27 cellular contexts compared by ENCODE assay signal in genomic region chr14:74846168-74846567, GRCh38. TPM values are rescaled to one million over a fixed set of nuclear protein-coding genes. Genes with fewer than 3 reads are reported as not detected.
DNase-seq lines count a peak whose midpoint lies in the region; ATAC-seq and TF ChIP-seq lines count a peak whose summit lies in the region.
"Had no signal": no experiment of that assay in that cellular context is flagged by ENCODE, and none has a peak within 500 bp of the region (broad histone marks: within the 10 kb centered on the region; RNA-seq: fewer than 3 reads in every experiment).

No MANE protein-coding gene starts in this region.

- no peak overlapping the region for H3K4me3 ChIP-seq in right atrium auricular region
- no peak overlapping the region for H3K4me3 ChIP-seq in astrocyte of the cerebellum (ENCODE audit: low read depth, low read length)
- no peak overlapping the region for H3K4me3 ChIP-seq in spleen
- H3K4me3 ChIP-seq: A549, uterus had no signal

- ATAC-seq in Right ventricle myocardium superior (ENCODE audit: poor library complexity) (peak; percentile 19), left cardiac atrium (peak; percentile 13 to 58)
- ATAC-seq: A549, left colon, T-cell had no signal

- 74 to 86% (median 79%) methylated on average over 3 of the region's 3 CpGs for WGBS in spleen, 5 donors

- H3K27me3 ChIP-seq in right atrium auricular region (no peaks in the 10 kb centered on the region), spleen (replicated peaks in 1 of 7) (no peaks in the 10 kb centered on the region)
- H3K27me3 ChIP-seq: uterus had no signal

- no peak for TF ChIP-seq POLR2A in spleen (IDR thresholded peaks at IDR 0.05)

- in situ Hi-C loops in astrocyte of the cerebellum (cut with HindIII; ENCODE audit: low sequenced_read_pairs), result no loop called here

- H3K27ac ChIP-seq in right atrium auricular region, result no peak overlapping the region
- H3K27ac ChIP-seq in spleen, result no peak overlapping the region
- H3K27ac ChIP-seq: A549 had no signal

- TF ChIP-seq CTCF in right atrium auricular region (IDR thresholded peaks at IDR 0.05), result no peak
- no peak for TF ChIP-seq CTCF in astrocyte of the cerebellum (IDR thresholded peaks at IDR 0.05; ENCODE audit: low read depth, low read length, missing control alignments)
- TF ChIP-seq CTCF in spleen (IDR thresholded peaks at IDR 0.05 in 8 of 11, conservative IDR thresholded peaks at IDR 0.05 in 3 of 11), result no peak

- H3K36me3 ChIP-seq in right atrium auricular region (no peaks in the 10 kb centered on the region), spleen (no peaks in the 10 kb centered on the region)
- H3K36me3 ChIP-seq: uterus had no signal

- no peaks in the 10 kb centered on the region for H3K9me3 ChIP-seq in right atrium auricular region
- H3K9me3 ChIP-seq in spleen, result no peaks in the 10 kb centered on the region
- H3K9me3 ChIP-seq: A549, uterus had no signal

- no peak for DNase-seq in Right ventricle myocardium superior
- no peak for DNase-seq in right atrium auricular region (ENCODE audit: low spot score)
- peak; percentile 67 for DNase-seq in astrocyte of the cerebellum (ENCODE audit: low read depth)
- DNase-seq in left cardiac atrium, result no peak
- no peak for DNase-seq in NCI-H2107 treated with DMSO at 0.1 percent for 48 hours (lab: John Stamatoyannopoulos, UW; ENCODE audit: unreplicated experiment)
- no peak for DNase-seq in DMS153 (lab: John Stamatoyannopoulos, UW)
- no peak for DNase-seq in spleen
- DNase-seq in NCI-H345 (lab: John Stamatoyannopoulos, UW), result no peak
- DNase-seq: activated CD4-positive, alpha-beta T cell treated with anti-CD3 and anti-CD28 coated beads, Interleukin-2, amount 50 U/mL, for 1 hour; activated CD8-positive, alpha-beta memory T cell treated with anti-CD3 and anti-CD28 coated beads, Interleukin-2, amount 50 U/mL, for 48 hours; activated gamma-delta T cell; amygdala; CD4-positive, alpha-beta memory T cell; KG1; left colon; midbrain; NCI-H1930; NCI-H446 treated with DMSO at 0.1 percent for 48 hours; stimulated activated CD8-positive, alpha-beta memory T cell treated with anti-CD3 and anti-CD28 coated beads, Interleukin-4, amount 100 ng/mL, for 48 hours; substantia nigra; T-cell; uterus had no signal

- intact Hi-C loops in Right ventricle myocardium superior (cut with DNase I), result no loop called here
- intact Hi-C loops in left cardiac atrium (cut with DNase I), result no loop called here
- intact Hi-C loops in spleen (cut with DNase I; ENCODE audit: low total_unique reads), result no loop called here

- H3K4me1 ChIP-seq in right atrium auricular region (no peaks in the 10 kb centered on the region), spleen (peaks cover 4 to 18% (median 11%) of the 10 kb centered on the region in 6 donors)
- H3K4me1 ChIP-seq: A549, uterus had no signal

RNA-seq across cellular contexts. Expression of gene PROX2, which starts 29.8 kb away (rescaled TPM):
- total RNA-seq in Right ventricle myocardium superior, result not detected
- total RNA-seq in right atrium auricular region, result not detected
- not detected for total RNA-seq in left cardiac atrium
- total RNA-seq in spleen, result under 1 TPM in 2 of 7 donors, not detected in 5; 0.41 to 0.43 TPM
- under 1 TPM in 2 of 3 donors, not detected in 1; 0.06 to 0.09 TPM for polyA plus RNA-seq in spleen
- total RNA-seq: CD4-positive, alpha-beta memory T cell; chondrocyte; frontal cortex; left colon; neural crest cell; pulmonary artery endothelial cell; uterus had no signal
- polyA plus RNA-seq: A549 had no signal

RNA-seq across cellular contexts. Expression of gene DLST, which starts 35.5 kb away (rescaled TPM):
- total RNA-seq in Right ventricle myocardium superior, result 205 TPM
- 100 to 1,000 TPM in 1 of 2 donors, 10 to 100 TPM in 1; 71.1 to 105 TPM for total RNA-seq in right atrium auricular region
- 100 to 1,000 TPM; 133 to 137 TPM for total RNA-seq in left cardiac atrium
- total RNA-seq in spleen, result 10 to 100 TPM; 70.9 to 80.0 (median 78.6) TPM
- 10 to 100 TPM; 33.1 to 48.5 (median 33.4) TPM for polyA plus RNA-seq in spleen
